ENCODE assay signal across 8 cellular contexts in genomic region chr4:88672987-88673386, GRCh38. TPM values are rescaled to one million over a fixed set of nuclear protein-coding genes. Genes with fewer than 3 reads are reported as not detected.
DNase-seq lines count a peak whose midpoint lies in the region; ATAC-seq and TF ChIP-seq lines count a peak whose summit lies in the region.

No MANE protein-coding gene starts in this region.

- ATAC-seq in HG03159 (IDR thresholded peaks at IDR 0.05; ENCODE audit: unreplicated experiment), result peak; percentile 79

- no peak for DNase-seq in AG09319 (ENCODE audit: extremely low read depth, low read depth)
- peak; percentile 16 for DNase-seq in GM10248 (ENCODE audit: extremely low spot score)
- peak; percentile 5 for DNase-seq in T1000 (lab: John Stamatoyannopoulos, UW)
- peak; percentile 55 for DNase-seq in fibroblast of peridontal ligament (ENCODE audit: extremely low read depth)
- no peak for DNase-seq in smooth muscle cell (lab: John Stamatoyannopoulos, UW; ENCODE audit: unreplicated experiment)
- DNase-seq in epidermal melanocyte (ENCODE audit: insufficient read length, low spot score), result no peak
- no peak for DNase-seq in cortex of kidney (lab: John Stamatoyannopoulos, UW)

- no peak overlapping the region for H3K9ac ChIP-seq in smooth muscle cell (ENCODE audit: low read depth)

- WGBS in smooth muscle cell (ENCODE audit: low lambda C conversion rate), result 50% methylated on average over 5 of the region's 5 CpGs

- H2AFZ ChIP-seq in smooth muscle cell (ENCODE audit: low read depth), result no peak overlapping the region

- H3K9me3 ChIP-seq in smooth muscle cell (replicated peaks; ENCODE audit: low read depth), result no peaks in the 10 kb centered on the region

- peak; percentile 61 for TF ChIP-seq CTCF in AG09319 (IDR thresholded peaks at IDR 0.05; ENCODE audit: low read depth, low read length)
- TF ChIP-seq CTCF in GM10248 (IDR thresholded peaks at IDR 0.05; ENCODE audit: control extremely low read depth, extremely low read depth, low read depth, missing control alignments), result peak; percentile 55
- peak; percentile 56 for TF ChIP-seq CTCF in smooth muscle cell (IDR thresholded peaks at IDR 0.05; ENCODE audit: borderline replicate concordance, insufficient read depth, poor library complexity, severe bottlenecking)

- no peak overlapping the region for H3K4me3 ChIP-seq in smooth muscle cell

- no peaks in the 10 kb centered on the region for H3K27me3 ChIP-seq in smooth muscle cell (ENCODE audit: low read depth)

- no peak overlapping the region for H3K4me2 ChIP-seq in smooth muscle cell

- H3K36me3 ChIP-seq in smooth muscle cell (ENCODE audit: low read depth), result peaks cover under 1% of the 10 kb centered on the region

- H3K4me1 ChIP-seq in smooth muscle cell (ENCODE audit: low read depth), result no peaks in the 10 kb centered on the region

- no peaks in the 10 kb centered on the region for H4K20me1 ChIP-seq in smooth muscle cell (ENCODE audit: low read depth)

- H3K27ac ChIP-seq in smooth muscle cell (ENCODE audit: low read depth), result no peak overlapping the region

- CTCF ChIA-PET in GM10248 (lab: Yijun Ruan, JAX), result interaction anchor here (0.9 to 2.0 kb wide), 12 partner anchors 8 to 351 kb away, joined by 3 to 11 read pairs (median 4); no protein-coding TSS in a partner anchor

- POLR2A ChIA-PET in GM10248 (lab: Yijun Ruan, JAX), result no interaction called here

- no peaks in the 10 kb centered on the region for H3F3A ChIP-seq in smooth muscle cell (ENCODE audit: low read depth)

- H3K79me2 ChIP-seq in smooth muscle cell (ENCODE audit: low read depth), result no peaks in the 10 kb centered on the region

RNA-seq across cellular contexts. Expression of gene NAP1L5, which starts 24.6 kb away (rescaled TPM):
- 3.5 and 4.9 TPM in 2 replicates for total RNA-seq in smooth muscle cell
- 3.8 and 8.2 TPM in 2 replicates for polyA plus RNA-seq in smooth muscle cell

Comparison
In these comparisons a context has a peak if more than half of its experiments do, and no peak if none do; other contexts are left out.
1. DNase-seq: peak in GM10248 (single experiment), T1000 (single experiment) and fibroblast of peridontal ligament (single experiment); none in AG09319 (single experiment), smooth muscle cell (single experiment), epidermal melanocyte (single experiment) and cortex of kidney (single experiment).
2. Peak in every context shown above with its lines, with median percentiles within 50 percentile points of each other: CTCF ChIP-seq.